ENCODE assay signal across 9 cellular contexts in the genomic region with DNA sequence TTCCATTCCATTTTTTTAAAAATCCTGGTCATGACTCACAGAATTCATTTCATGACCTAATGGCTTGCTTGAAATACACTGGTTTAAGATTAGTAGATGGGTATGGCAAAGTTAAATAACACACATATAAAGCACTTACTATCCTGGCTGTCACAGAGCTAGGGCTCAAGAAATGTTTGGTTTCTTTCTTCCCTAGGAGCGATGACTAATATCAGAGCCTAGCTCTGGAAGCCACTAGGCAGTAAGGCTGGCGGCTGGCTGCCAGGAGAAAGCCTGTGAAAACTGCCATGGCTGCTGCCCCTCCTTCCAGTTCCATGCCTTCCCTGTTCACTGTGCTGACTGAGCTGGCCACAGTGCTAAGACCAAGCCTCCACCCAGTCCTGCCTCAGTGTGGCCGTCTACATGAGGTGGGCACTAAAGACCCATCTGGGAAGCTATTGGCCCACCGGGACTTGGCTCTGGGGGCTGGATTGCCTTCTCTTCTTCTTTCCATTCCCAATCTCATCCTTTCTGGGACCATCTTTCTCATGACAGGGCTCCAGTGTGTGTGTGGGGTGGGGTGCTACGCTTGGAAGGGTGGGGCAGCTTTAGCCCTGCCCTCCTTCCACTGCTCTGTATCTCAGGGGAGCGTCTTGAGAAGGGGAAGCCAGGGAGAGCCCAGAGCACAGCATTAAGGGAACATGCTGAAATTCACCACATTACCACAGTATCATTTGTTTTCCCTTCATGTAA. TPM values are rescaled to one million over a fixed set of nuclear protein-coding genes. Genes with fewer than 3 reads are reported as not detected.
A peak's percentile ranks its signal among the peaks of the same experiment; 100 is the strongest.
DNase-seq lines count a peak whose midpoint lies in the region; ATAC-seq and TF ChIP-seq lines count a peak whose summit lies in the region.
"Had no signal": no experiment of that assay in that cellular context is flagged by ENCODE, and none has a peak within 500 bp of the region (broad histone marks: within the 10 kb centered on the region; RNA-seq: fewer than 3 reads in every experiment).

No MANE protein-coding gene starts in this region.

- dilution Hi-C loops in IMR-90 (cut with HindIII; ENCODE audit: low sequenced_read_pairs, unreplicated experiment), result no loop called here

- TF ChIP-seq RAD21 in IMR-90 (IDR thresholded peaks at IDR 0.05; ENCODE audit: low read length), result peak; percentile 8; the same call in 1 of the 2 replicates

- peak overlapping the region; percentile 7 for H2AFZ ChIP-seq in IMR-90 (replicated peaks; ENCODE audit: low read length, poor library complexity)

- H3K9me3 ChIP-seq in IMR-90 (ENCODE audit: control insufficient read depth, insufficient read depth, low read length), result no peaks in the 10 kb centered on the region
- no peaks in the 10 kb centered on the region for H3K9me3 ChIP-seq in testis

- DNase-seq in IMR-90 (peak; percentile 97), dedifferentiated amniotic fluid mesenchymal stem cell (ENCODE audit: extremely low spot score) (peak; percentile 89), lower leg skin (ENCODE audit: low spot score in 2 of 2) (peak; percentile 36 to 93), testis (peak; percentile 36), NCI-H2171 (lab: John Stamatoyannopoulos, UW) (no peak), NCI-H1930 (lab: John Stamatoyannopoulos, UW) (no peak)

- H3K14ac ChIP-seq in IMR-90 (replicated peaks; ENCODE audit: low read depth, low read length), result no peak overlapping the region

- CTCF ChIA-PET in IMR-90 (lab: Yijun Ruan, JAX), result no interaction called here

- peaks cover 0 to 18% of the 10 kb centered on the region in 2 experiments; a peak in 2 of 4 replicates for H3K79me1 ChIP-seq in IMR-90 (ENCODE audit: low read depth in 1 of 2, low read length in 2 of 2)

- H3K9ac ChIP-seq in IMR-90 (ENCODE audit: low read depth, low read length), result no peak overlapping the region

- no peak overlapping the region for H3K4me2 ChIP-seq in IMR-90 (ENCODE audit: low read depth, low read length)

- H3K56ac ChIP-seq in IMR-90 (ENCODE audit: extremely low read depth, insufficient read depth, low read length), result no peak overlapping the region

- peak overlapping the region; percentile 7 for H2AK9ac ChIP-seq in IMR-90 (replicated peaks; ENCODE audit: low read depth, low read length, poor library complexity)

- no peak overlapping the region for H4K5ac ChIP-seq in IMR-90 (ENCODE audit: low read depth, low read length)

- no peaks in the 10 kb centered on the region for H3K27me3 ChIP-seq in IMR-90 (ENCODE audit: control insufficient read depth, insufficient read depth, low read length)
- H3K27me3 ChIP-seq in testis, result no peaks in the 10 kb centered on the region

- peak; percentile 94 for ATAC-seq in IMR-90 (ENCODE audit: low read depth)
- no peak for ATAC-seq in GM19467 (IDR thresholded peaks at IDR 0.05; ENCODE audit: unreplicated experiment)
- no peak for ATAC-seq in HG02938 (IDR thresholded peaks at IDR 0.05; ENCODE audit: unreplicated experiment)

- in situ Hi-C loops in IMR-90 (cut with MboI; ENCODE audit: low sequenced_read_pairs), result no loop called here

- H2AK5ac ChIP-seq in IMR-90 (ENCODE audit: low read depth, low read length), result no peak overlapping the region

- H3K23ac ChIP-seq in IMR-90 (ENCODE audit: low read depth, low read length), result no peak overlapping the region

- H2BK15ac ChIP-seq in IMR-90 (ENCODE audit: low read depth, low read length), result no peak overlapping the region

- POLR2A ChIA-PET in IMR-90 (lab: Charles Lee; ENCODE audit: unreplicated experiment), result no interaction called here

- no TSS peak for BruUV-seq in IMR-90 (replicated peaks; lab: Mats Ljungman, UMichigan)

- no peak for TF ChIP-seq CTCF in IMR-90 (conservative IDR thresholded peaks at IDR 0.05; ENCODE audit: low read depth, low read length)
- no peak for TF ChIP-seq CTCF in lower leg skin (IDR thresholded peaks at IDR 0.05)
- no peak for TF ChIP-seq CTCF in testis (IDR thresholded peaks at IDR 0.05)

- peaks cover 13% of the 10 kb centered on the region for H3K4me1 ChIP-seq in IMR-90 (ENCODE audit: control insufficient read depth, insufficient read depth, low read length)
- H3K4me1 ChIP-seq in testis, result peaks cover 25% of the 10 kb centered on the region

- H3K4ac ChIP-seq in IMR-90 (ENCODE audit: low read depth, low read length), result peak overlapping the region; percentile 31; the same call in 1 of the 2 replicates

- no peak overlapping the region for H2BK20ac ChIP-seq in IMR-90 (ENCODE audit: low read depth, low read length)

- H3K27ac ChIP-seq in IMR-90 (ENCODE audit: insufficient read depth, low read length) (peak overlapping the region; percentile 38), testis (peak overlapping the region in 1 of 2 donors; percentile 18)

- H3K9me1 ChIP-seq in IMR-90 (ENCODE audit: insufficient read depth, low read length), result peaks cover 22% of the 10 kb centered on the region

- no peak overlapping the region for H2BK120ac ChIP-seq in IMR-90 (ENCODE audit: low read depth, low read length)

- H3K4me3 ChIP-seq in IMR-90 (ENCODE audit: insufficient read depth, low read depth, low read length) (no peak overlapping the region), lower leg skin (ENCODE audit: low read depth, poor library complexity, severe bottlenecking) (no peak overlapping the region), testis (no peak overlapping the region)

- TF ChIP-seq POLR2A in IMR-90 (IDR thresholded peaks at IDR 0.05; ENCODE audit: low read depth, low read length) (no peak), lower leg skin (IDR thresholded peaks at IDR 0.05) (no peak), testis (IDR thresholded peaks at IDR 0.05) (no peak)

- H3K18ac ChIP-seq in IMR-90 (ENCODE audit: low read depth, low read length), result no peak overlapping the region

- H4K20me1 ChIP-seq in IMR-90 (ENCODE audit: insufficient read depth, low read length), result peaks cover 30% of the 10 kb centered on the region

- WGBS in IMR-90 (ENCODE audit: extremely low coverage in 2 of 2, insufficient read length in 1 of 2), 2 experiments, result no CpG with 5 or more reads among the region's 6 CpGs
- WGBS in lower leg skin, 2 donors, result 35 to 38% methylated on average over 6 of the region's 6 CpGs
- 75 to 77% methylated on average over 5 to 6 of the region's 6 CpGs for WGBS in testis, 2 donors

- peaks cover 48% of the 10 kb centered on the region for H3K36me3 ChIP-seq in IMR-90 (ENCODE audit: control insufficient read depth, insufficient read depth, low read length)
- no peaks in the 10 kb centered on the region for H3K36me3 ChIP-seq in testis (ENCODE audit: low read depth, missing control alignments)

- H2BK5ac ChIP-seq in IMR-90 (ENCODE audit: low read depth, low read length, poor library complexity, severe bottlenecking), result no peak overlapping the region

- H4K91ac ChIP-seq in IMR-90 (ENCODE audit: insufficient read depth, low read depth, low read length), result peak overlapping the region; percentile 17; the same call in 1 of the 2 replicates

- intact Hi-C loops in IMR-90 (cut with micrococcal nuclease) (loop anchor here (1.0 kb wide), 1 partner anchor 17 kb away; a partner anchor contains a TSS), lower leg skin (cut with DNase I; ENCODE audit: low total_unique reads) (loop anchor here (10.0 kb wide), 1 partner anchor 67 kb away; no protein-coding TSS in a partner anchor), testis (cut with DNase I; ENCODE audit: low total_unique reads) (no loop called here)

- H4K8ac ChIP-seq in IMR-90 (ENCODE audit: low read depth in 2 of 2, low read length in 2 of 2), result no peak overlapping the region

TF ChIP-seq in IMR-90, 13 proteins besides CTCF, POLR2A, EP300 and RAD21 (continues in another document):
- no peak for TF ChIP-seq SMC3 (IDR thresholded peaks at IDR 0.05; ENCODE audit: low read depth, low read length)
- no peak for TF ChIP-seq BHLHE40 (IDR thresholded peaks at IDR 0.05; ENCODE audit: low read depth, low read length)
- peak; percentile 50; the same call in 1 of the 2 replicates for TF ChIP-seq FOS (IDR thresholded peaks at IDR 0.05; ENCODE audit: low read depth, low read length)
- TF ChIP-seq RCOR1 (IDR thresholded peaks at IDR 0.05; ENCODE audit: insufficient replicate concordance, low read length), result no peak
- peak; percentile 65; the same call in 1 of the 2 replicates for TF ChIP-seq MXI1 (IDR thresholded peaks at IDR 0.05; ENCODE audit: borderline replicate concordance, low read depth, low read length)
- TF ChIP-seq CEBPB (IDR thresholded peaks at IDR 0.05; ENCODE audit: low read depth, low read length), result 0 out of 2 replicates have a peak, but pooled peaks have one; percentile 7

RNA-seq across cellular contexts. Expression of a gene that starts 10.8 kb away (rescaled TPM):
- total RNA-seq in IMR-90 (2012; rRNA removed) (not detected in 2 replicates), lower leg skin (not detected), testis (under 1 TPM in 1 of 2 donors, not detected in 1; 0.24 TPM)
- polyA plus RNA-seq in IMR-90 (2012; rRNA removed) (not detected in 2 replicates), testis (ENCODE audit: insufficient read depth, low read depth, low replicate concordance) (not detected)
- polyA plus RNA-seq in IMR-90 (2012; cell fraction: cytosol; rRNA removed), result not detected in 2 replicates
- 0.12 TPM in 1 of 2 replicates, not detected in the other for polyA plus RNA-seq in IMR-90 (2012; cell fraction: nucleus; rRNA removed; ENCODE audit: low replicate concordance)
- polyA plus RNA-seq: esophagus had no signal

RNA-seq across cellular contexts. Expression of a gene that starts 16.5 kb away (rescaled TPM):
- total RNA-seq in IMR-90 (2012; rRNA removed), result 62.8 and 76.7 TPM in 2 replicates
- 97.0 and 107 TPM in 2 replicates for polyA plus RNA-seq in IMR-90 (2012; rRNA removed)
- polyA plus RNA-seq in IMR-90 (2012; cell fraction: cytosol; rRNA removed), result 60.6 and 115 TPM in 2 replicates
- polyA plus RNA-seq in IMR-90 (2012; cell fraction: nucleus; rRNA removed; ENCODE audit: low replicate concordance), result 66.7 and 97.2 TPM in 2 replicates
- total RNA-seq in lower leg skin, result 10 to 100 TPM; 32.3 to 48.5 (median 45.9) TPM
- total RNA-seq in testis, result 100 to 1,000 TPM; 101 to 134 TPM
- polyA plus RNA-seq in testis (ENCODE audit: insufficient read depth, low read depth, low replicate concordance), result 124 TPM

RNA-seq across cellular contexts. Expression of a gene that starts 25.5 kb away (rescaled TPM):
- total RNA-seq in IMR-90 (2012; rRNA removed) (not detected in 2 replicates), lower leg skin (under 1 TPM in 1 of 4 donors, not detected in 3; 0.04 TPM), testis (under 1 TPM; 0.08 to 0.12 TPM)
- polyA plus RNA-seq in IMR-90 (2012; rRNA removed) (not detected in 2 replicates), testis (ENCODE audit: insufficient read depth, low read depth, low replicate concordance) (0.87 TPM)
- polyA plus RNA-seq in IMR-90 (2012; cell fraction: cytosol; rRNA removed), result not detected in 2 replicates
- not detected in 2 replicates for polyA plus RNA-seq in IMR-90 (2012; cell fraction: nucleus; rRNA removed; ENCODE audit: low replicate concordance)
- polyA plus RNA-seq: esophagus had no signal

RNA-seq across cellular contexts. Expression of a gene that starts 52.9 kb away (rescaled TPM):
- not detected in 2 replicates for total RNA-seq in IMR-90 (2012; rRNA removed)
- 0.04 and 0.05 TPM in 2 replicates for polyA plus RNA-seq in IMR-90 (2012; rRNA removed)
- 0.01 TPM in 1 of 2 replicates, not detected in the other for polyA plus RNA-seq in IMR-90 (2012; cell fraction: cytosol; rRNA removed)
- polyA plus RNA-seq in IMR-90 (2012; cell fraction: nucleus; rRNA removed; ENCODE audit: low replicate concordance), result 0.18 and 0.49 TPM in 2 replicates
- under 1 TPM in 1 of 4 donors, not detected in 3; 0.32 TPM for total RNA-seq in lower leg skin
- total RNA-seq in testis, result 10 to 100 TPM; 12.5 to 16.4 TPM
- polyA plus RNA-seq in testis (ENCODE audit: insufficient read depth, low read depth, low replicate concordance), result 8.2 TPM

Comparison
In these comparisons a context has a peak if more than half of its experiments do, and no peak if none do; other contexts are left out.
1. DNase-seq: peak in IMR-90 (single experiment), dedifferentiated amniotic fluid mesenchymal stem cell (single experiment), lower leg skin (2 of 2) and testis (single experiment); none in NCI-H2171 (single experiment) and NCI-H1930 (0 of 2).